22 cellular contexts compared by ENCODE assay signal in the genomic region with DNA sequence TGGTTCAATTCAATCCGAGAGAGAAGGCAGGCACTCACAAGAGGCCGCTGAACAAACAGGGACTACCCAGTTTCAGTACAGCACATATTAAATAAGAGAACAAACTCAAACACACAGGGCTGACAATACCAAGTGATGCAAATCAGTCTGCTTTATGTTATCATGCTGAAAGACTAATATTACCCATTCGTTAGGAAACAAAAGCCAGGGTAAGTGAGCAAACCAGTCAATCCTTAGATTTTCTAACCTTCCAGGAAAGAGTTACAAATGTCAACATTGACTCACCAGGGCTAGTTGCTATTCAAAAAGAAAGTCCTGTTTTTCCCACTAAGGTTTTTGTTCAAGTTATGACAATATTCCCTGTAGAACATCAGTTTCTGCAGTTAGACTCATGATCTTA.
DNase-seq lines count a peak whose midpoint lies in the region; ATAC-seq lines count a peak whose summit lies in the region.
"Had no signal": no experiment of that assay in that cellular context is flagged by ENCODE, and none has a peak within 500 bp of the region (broad histone marks: within the 10 kb centered on the region; RNA-seq: fewer than 3 reads in every experiment).

No MANE protein-coding gene starts in this region.

- ATAC-seq in activated T-helper 17 cell treated with anti-CD3 and anti-CD28 coated beads, Interleukin-2, amount 50 U/mL, for 72 hours (replicated peaks), result peak; percentile 54
- ATAC-seq: A549; activated CD8-positive, alpha-beta memory T cell treated with anti-CD3 and anti-CD28 coated beads, Interleukin-2, amount 10 ng/mL, durations not matched to agents 7 days and 5 days; GM23338; heart right ventricle; left lobe of liver; naive thymus-derived CD8-positive, alpha-beta T cell had no signal

- H3K9me3 Mint-ChIP-seq in activated T-helper 17 cell treated with anti-CD3 and anti-CD28 coated beads, Interleukin-2, amount 50 U/mL, for 72 hours, result peaks cover 11% of the 10 kb centered on the region
- H3K9me3 Mint-ChIP-seq: GM23338 had no signal

- H3K27ac Mint-ChIP-seq in activated T-helper 17 cell treated with anti-CD3 and anti-CD28 coated beads, Interleukin-2, amount 50 U/mL, for 72 hours, result no peak overlapping the region
- H3K27ac Mint-ChIP-seq: activated CD4-positive, alpha-beta T cell treated with anti-CD3 and anti-CD28 coated beads, Interleukin-2, amount 10 ng/mL, durations not matched to agents 24 days and 14 days; activated CD8-positive, alpha-beta memory T cell treated with anti-CD3 and anti-CD28 coated beads, Interleukin-2, amount 10 ng/mL, durations not matched to agents 7 days and 5 days; activated naive CD8-positive, alpha-beta T cell; B cell; GM23338; naive thymus-derived CD8-positive, alpha-beta T cell had no signal

- no peaks in the 10 kb centered on the region for H3K27me3 Mint-ChIP-seq in activated T-helper 17 cell treated with anti-CD3 and anti-CD28 coated beads, Interleukin-2, amount 50 U/mL, for 72 hours
- H3K27me3 Mint-ChIP-seq: activated CD4-positive, alpha-beta T cell treated with anti-CD3 and anti-CD28 coated beads, Interleukin-2, amount 10 ng/mL, durations not matched to agents 24 days and 14 days; activated CD8-positive, alpha-beta memory T cell treated with anti-CD3 and anti-CD28 coated beads, Interleukin-2, amount 10 ng/mL, durations not matched to agents 7 days and 5 days; B cell had no signal

- no peaks in the 10 kb centered on the region for H3K36me3 Mint-ChIP-seq in activated T-helper 17 cell treated with anti-CD3 and anti-CD28 coated beads, Interleukin-2, amount 50 U/mL, for 72 hours (ENCODE audit: low read depth)
- H3K36me3 Mint-ChIP-seq: activated CD8-positive, alpha-beta memory T cell treated with anti-CD3 and anti-CD28 coated beads, Interleukin-2, amount 10 ng/mL, durations not matched to agents 7 days and 5 days had no signal

- DNase-seq in SIG-M5 treated with dmso at 0.1 percent for 504 hours (lab: John Stamatoyannopoulos, UW; ENCODE audit: unreplicated experiment) (peak; percentile 49), SIG-M5 (lab: John Stamatoyannopoulos, UW) (no peak), NCI-H2196 treated with DMSO at 0.1 percent for 48 hours (lab: John Stamatoyannopoulos, UW; ENCODE audit: unreplicated experiment) (peak; percentile 87), T-helper 9 cell (no peak), NCI-H446 (lab: John Stamatoyannopoulos, UW) (no peak), activated gamma-delta T cell treated with Interleukin-2 at 50 U/mL for 16 hours (no peak)
- DNase-seq in activated CD8-positive, alpha-beta memory T cell treated with anti-CD3 and anti-CD28 coated beads for 24 hours, result no peak
- DNase-seq: activated CD4-positive, alpha-beta T cell treated with anti-CD3 and anti-CD28 coated beads, Interleukin-2, amount 10 ng/mL, durations not matched to agents 24 days and 14 days; activated CD8-positive, alpha-beta memory T cell treated with anti-CD3 and anti-CD28 coated beads, Interleukin-2, amount 10 ng/mL, durations not matched to agents 7 days and 5 days; heart right ventricle; naive thymus-derived CD8-positive, alpha-beta T cell; NCI-H1694; NCI-H526 treated with DMSO at 0.1 percent for 48 hours; retina; stimulated activated naive CD4-positive, alpha-beta T cell; tibial artery had no signal

- H3K4me3 Mint-ChIP-seq in activated T-helper 17 cell treated with anti-CD3 and anti-CD28 coated beads, Interleukin-2, amount 50 U/mL, for 72 hours, result no peak overlapping the region
- H3K4me3 Mint-ChIP-seq: activated CD4-positive, alpha-beta T cell treated with anti-CD3 and anti-CD28 coated beads, Interleukin-2, amount 10 ng/mL, durations not matched to agents 24 days and 14 days; activated CD8-positive, alpha-beta memory T cell treated with anti-CD3 and anti-CD28 coated beads, Interleukin-2, amount 10 ng/mL, durations not matched to agents 7 days and 5 days; activated naive CD8-positive, alpha-beta T cell; B cell; GM23338; naive thymus-derived CD8-positive, alpha-beta T cell had no signal

- no peaks in the 10 kb centered on the region for H3K4me1 Mint-ChIP-seq in activated T-helper 17 cell treated with anti-CD3 and anti-CD28 coated beads, Interleukin-2, amount 50 U/mL, for 72 hours
- H3K4me1 Mint-ChIP-seq: activated CD4-positive, alpha-beta T cell treated with anti-CD3 and anti-CD28 coated beads, Interleukin-2, amount 10 ng/mL, durations not matched to agents 24 days and 14 days; activated CD8-positive, alpha-beta memory T cell treated with anti-CD3 and anti-CD28 coated beads, Interleukin-2, amount 10 ng/mL, durations not matched to agents 7 days and 5 days; GM23338 had no signal

Comparison
In these comparisons a context has a peak if more than half of its experiments do, and no peak if none do; other contexts are left out.
1. DNase-seq: peak in SIG-M5 treated with dmso at 0.1 percent for 504 hours (single experiment) and NCI-H2196 treated with DMSO at 0.1 percent for 48 hours (single experiment); none in SIG-M5 (single experiment), T-helper 9 cell (single experiment), NCI-H446 (0 of 2), activated CD8-positive, alpha-beta memory T cell treated with anti-CD3 and anti-CD28 coated beads for 24 hours (single experiment) and activated gamma-delta T cell treated with Interleukin-2 at 50 U/mL for 16 hours (single experiment).